30 cellular contexts compared by ENCODE assay signal in genomic region chr11:132921597-132921996, GRCh38.
"Had no signal": no experiment of that assay in that cellular context is flagged by ENCODE, and none has a peak within 500 bp of the region (broad histone marks: within the 10 kb centered on the region; RNA-seq: fewer than 3 reads in every experiment).

No MANE protein-coding gene starts in this region.

- ATAC-seq: activated CD8-positive, alpha-beta T cell treated with anti-CD3 and anti-CD28 coated beads for 36 hours; body of pancreas had no signal

- H3K9me3 ChIP-seq: adrenal gland, body of pancreas had no signal

- H3K36me3 ChIP-seq: adrenal gland, brain microvascular endothelial cell, breast epithelium had no signal

- H3K27me3 ChIP-seq: adrenal gland, body of pancreas, brain microvascular endothelial cell, breast epithelium had no signal

- H3K4me3 ChIP-seq: adrenal gland, body of pancreas, breast epithelium had no signal

- FAIRE-seq: astrocyte, colon, TTC549 had no signal

- DNase-seq: activated B cell treated with CpG ODN at 0.5 μM for 24 hours; activated CD4-positive, alpha-beta memory T cell treated with anti-CD3 and anti-CD28 coated beads for 36 hours; activated CD4-positive, alpha-beta T cell treated with anti-CD3 and anti-CD28 coated beads for 4 hours; activated CD4-positive, alpha-beta T cell treated with anti-CD3 and anti-CD28 coated beads, Interleukin-2, amount 10 ng/mL, durations not matched to agents 24 days and 14 days; activated CD4-positive, alpha-beta T cell treated with anti-CD3 and anti-CD28 coated beads, Interleukin-2, amount 50 U/mL, for 1 hour; activated CD4-positive, alpha-beta T cell treated with anti-CD3 and anti-CD28 coated beads, Interleukin-2, amount 50 U/mL, for 4 hours; activated CD4-positive, CD25-positive, alpha-beta regulatory T cell treated with anti-CD3 and anti-CD28 coated beads, Interleukin-2, amount 50 U/mL, for 72 hours; activated CD8-positive, alpha-beta memory T cell treated with anti-CD3 and anti-CD28 coated beads, Interleukin-2, amount 50 U/mL, for 4 hours; activated CD8-positive, alpha-beta T cell treated with anti-CD3 and anti-CD28 coated beads for 36 hours; activated effector memory CD4-positive, alpha-beta T cell treated with Interleukin-2 at 50 U/mL for 16 hours; activated gamma-delta T cell; activated naive CD4-positive, alpha-beta T cell treated with anti-CD3 and anti-CD28 coated beads, Interleukin-2, amount 10 ng/mL, durations not matched to agents 7 days and 5 days; activated naive CD4-positive, alpha-beta T cell treated with Interleukin-2 at 50 U/mL for 16 hours; activated naive CD8-positive, alpha-beta T cell treated with anti-CD3 and anti-CD28 coated beads for 36 hours; activated T-cell treated with anti-CD3 and anti-CD28 coated beads for 4 hours; activated T-cell treated with anti-CD3 and anti-CD28 coated beads, Interleukin-2, amount 50 U/mL, for 1 hour; activated T-cell treated with anti-CD3 and anti-CD28 coated beads, Interleukin-2, amount 50 U/mL, for 48 hours; adrenal gland; amniotic stem cell; aorta; body of pancreas; brain microvascular endothelial cell; central memory CD4-positive, alpha-beta T cell; T-helper 2 cell; T-helper 9 cell had no signal

- H3K27ac ChIP-seq: adrenal gland, body of pancreas, brain microvascular endothelial cell, breast epithelium, VCaP had no signal

- H3K4me1 ChIP-seq: adrenal gland, body of pancreas, breast epithelium had no signal
